ENCODE assay signal across 1 cellular context in genomic region chr6:29666826-29667130, GRCh38.
TF ChIP-seq lines count a peak whose summit lies in the region.

No MANE protein-coding gene starts in this region.

TF ChIP-seq in H1, 55 proteins besides CTCF, POLR2A, EP300 and RAD21:
- TF ChIP-seq ZNF274 (IDR thresholded peaks at IDR 0.05; ENCODE audit: borderline replicate concordance, extremely low read depth, low read length): no peak
- no peak for TF ChIP-seq FOSL1 (IDR thresholded peaks at IDR 0.05; ENCODE audit: insufficient read depth, low read depth, low read length)
- TF ChIP-seq ASH2L (IDR thresholded peaks at IDR 0.05; ENCODE audit: low read length): peak; percentile 67
- no peak for TF ChIP-seq POLR2AphosphoS5 (IDR thresholded peaks at IDR 0.05; ENCODE audit: low read depth, low read length)
- no peak for TF ChIP-seq EZH2 (IDR thresholded peaks at IDR 0.05; ENCODE audit: low read depth, low read length, severe bottlenecking)
- no peak for TF ChIP-seq CBX8 (IDR thresholded peaks at IDR 0.05; ENCODE audit: borderline replicate concordance, low read depth, low read length)
- TF ChIP-seq SIX5 (IDR thresholded peaks at IDR 0.05; ENCODE audit: low read depth, low read length): no peak
- TF ChIP-seq SUZ12 (IDR thresholded peaks at IDR 0.05; ENCODE audit: low read length): no peak
- peak; percentile 18 for TF ChIP-seq TAF7 (optimal IDR thresholded peaks at IDR 0.05; ENCODE audit: borderline replicate concordance, low read depth, low read length)
- no peak for TF ChIP-seq ATF3 (IDR thresholded peaks at IDR 0.05; ENCODE audit: insufficient read depth, low read depth, low read length)
